Comparison of ENCODE assay signal across 8 cellular contexts in genomic region chr14:65824285-65824977, GRCh38.
A peak's percentile ranks its signal among the peaks of the same experiment; 100 is the strongest.
DNase-seq lines count a peak whose midpoint lies in the region; ATAC-seq and TF ChIP-seq lines count a peak whose summit lies in the region.

No MANE protein-coding gene starts in this region.

- ATAC-seq in GM21360 (IDR thresholded peaks at IDR 0.05; ENCODE audit: unreplicated experiment) (peak; percentile 71), GM18870 (IDR thresholded peaks at IDR 0.05; ENCODE audit: unreplicated experiment) (no peak)

- H3K79me2 ChIP-seq in smooth muscle cell (ENCODE audit: low read depth), result no peaks in the 10 kb centered on the region

- H3K4me2 ChIP-seq in smooth muscle cell, result no peak overlapping the region

- H3K4me1 ChIP-seq in right atrium auricular region (no peaks in the 10 kb centered on the region), smooth muscle cell (ENCODE audit: low read depth) (peaks cover 13% of the 10 kb centered on the region)

- H2AFZ ChIP-seq in smooth muscle cell (ENCODE audit: low read depth), result peak overlapping the region; percentile 8

- TF ChIP-seq CTCF in right atrium auricular region (IDR thresholded peaks at IDR 0.05) (peak; percentile 85 to 94), smooth muscle cell (IDR thresholded peaks at IDR 0.05; ENCODE audit: borderline replicate concordance, insufficient read depth, poor library complexity, severe bottlenecking) (peak; percentile 100)

- peak; percentile 73 for DNase-seq in COLO829 (ENCODE audit: low spot score)
- peak; percentile 68 for DNase-seq in NAMALWA (ENCODE audit: low spot score)
- DNase-seq in SW 1271 (lab: John Stamatoyannopoulos, UW), result peak; percentile 27 to 67
- DNase-seq in amniotic epithelial cell (ENCODE audit: low read depth), result peak; percentile 62
- DNase-seq in right atrium auricular region (ENCODE audit: low spot score), result no peak
- DNase-seq in smooth muscle cell (lab: John Stamatoyannopoulos, UW; ENCODE audit: unreplicated experiment), result no peak

- H3K27ac ChIP-seq in right atrium auricular region, result no peak overlapping the region
- H3K27ac ChIP-seq in smooth muscle cell (ENCODE audit: low read depth), result no peak overlapping the region

- no peak overlapping the region for H3K9ac ChIP-seq in smooth muscle cell (ENCODE audit: low read depth)

- no peak overlapping the region for H3K4me3 ChIP-seq in right atrium auricular region
- H3K4me3 ChIP-seq in smooth muscle cell, result no peak overlapping the region

- no peaks in the 10 kb centered on the region for H3F3A ChIP-seq in smooth muscle cell (ENCODE audit: low read depth)

- no peaks in the 10 kb centered on the region for H3K36me3 ChIP-seq in right atrium auricular region
- no peaks in the 10 kb centered on the region for H3K36me3 ChIP-seq in smooth muscle cell (ENCODE audit: low read depth)

- no peaks in the 10 kb centered on the region for H4K20me1 ChIP-seq in smooth muscle cell (ENCODE audit: low read depth)

- no peaks in the 10 kb centered on the region for H3K9me3 ChIP-seq in right atrium auricular region
- no peaks in the 10 kb centered on the region for H3K9me3 ChIP-seq in smooth muscle cell (replicated peaks; ENCODE audit: low read depth)

- no peaks in the 10 kb centered on the region for H3K27me3 ChIP-seq in right atrium auricular region
- H3K27me3 ChIP-seq in smooth muscle cell (ENCODE audit: low read depth), result peaks cover 70% of the 10 kb centered on the region

- 31% methylated on average over 4 of the region's 4 CpGs for WGBS in smooth muscle cell (ENCODE audit: low lambda C conversion rate)

Comparison
In these comparisons a context has a peak if more than half of its experiments do, and no peak if none do; other contexts are left out.
1. DNase-seq: peak in COLO829 (single experiment), NAMALWA (single experiment), SW 1271 (2 of 2) and amniotic epithelial cell (single experiment); none in right atrium auricular region (single experiment) and smooth muscle cell (single experiment).